13 cellular contexts compared by ENCODE assay signal in genomic region chr16:20938426-20938825, GRCh38. TPM values are rescaled to one million over a fixed set of nuclear protein-coding genes. Genes with fewer than 3 reads are reported as not detected.
DNase-seq lines count a peak whose midpoint lies in the region; ATAC-seq and TF ChIP-seq lines count a peak whose summit lies in the region.
"Had no signal": no experiment of that assay in that cellular context is flagged by ENCODE, and none has a peak within 500 bp of the region (broad histone marks: within the 10 kb centered on the region; RNA-seq: fewer than 3 reads in every experiment).

No MANE protein-coding gene starts in this region.

- intact Hi-C loops in Panc1 (cut with micrococcal nuclease; ENCODE audit: unreplicated experiment), result no loop called here
- intact Hi-C loops in dendritic cell treated with granulocyte-macrophage colony-stimulating factor and Interleukin-4, amounts not matched to agents 40 ng/mL and 50 ng/mL, for 4 days (cut with micrococcal nuclease), result no loop called here

- H3K4me3 Mint-ChIP-seq in activated T-cell treated with anti-CD3 and anti-CD28 coated beads, Interleukin-2, amount 50 U/mL, for 72 hours, result peak overlapping the region; percentile 52 to 69
- H3K4me3 Mint-ChIP-seq in dendritic cell treated with granulocyte-macrophage colony-stimulating factor and Interleukin-4, amounts not matched to agents 40 ng/mL and 50 ng/mL, for 4 days, result peak overlapping the region; percentile 6
- H3K4me3 Mint-ChIP-seq in stimulated activated naive B cell treated with anti-CD40 and anti-IgM and Interleukin-4, amounts not matched to agents 10 μg/mL and 1 μg/mL and 100 μg/mL, for 72 hours, result no peak overlapping the region

- ATAC-seq in activated T-cell treated with anti-CD3 and anti-CD28 coated beads, Interleukin-2, amount 50 U/mL, for 72 hours (replicated peaks in 1 of 2), result peak; percentile 84 to 85
- ATAC-seq in Panc1, result peak; percentile 29; the same call in 1 of the 2 replicates
- peak; percentile 56 to 67 for ATAC-seq in stimulated activated naive B cell treated with anti-CD40 and anti-IgM and Interleukin-4, amounts not matched to agents 10 μg/mL and 1 μg/mL and 100 μg/mL, for 72 hours (replicated peaks)
- no peak for ATAC-seq in HG03342 (IDR thresholded peaks at IDR 0.05; ENCODE audit: unreplicated experiment)

- H3K27ac Mint-ChIP-seq in activated T-cell treated with anti-CD3 and anti-CD28 coated beads, Interleukin-2, amount 50 U/mL, for 72 hours, result peak overlapping the region; percentile 69
- H3K27ac Mint-ChIP-seq in dendritic cell treated with granulocyte-macrophage colony-stimulating factor and Interleukin-4, amounts not matched to agents 40 ng/mL and 50 ng/mL, for 4 days, result peak overlapping the region; percentile 82
- no peak overlapping the region for H3K27ac Mint-ChIP-seq in stimulated activated naive B cell treated with anti-CD40 and anti-IgM and Interleukin-4, amounts not matched to agents 10 μg/mL and 1 μg/mL and 100 μg/mL, for 72 hours

- no peaks in the 10 kb centered on the region for H3K36me3 Mint-ChIP-seq in activated T-cell treated with anti-CD3 and anti-CD28 coated beads, Interleukin-2, amount 50 U/mL, for 72 hours (ENCODE audit: insufficient read depth in 2 of 2)
- H3K36me3 Mint-ChIP-seq in dendritic cell treated with granulocyte-macrophage colony-stimulating factor and Interleukin-4, amounts not matched to agents 40 ng/mL and 50 ng/mL, for 4 days (ENCODE audit: low read depth), result no peaks in the 10 kb centered on the region
- H3K36me3 Mint-ChIP-seq in stimulated activated naive B cell treated with anti-CD40 and anti-IgM and Interleukin-4, amounts not matched to agents 10 μg/mL and 1 μg/mL and 100 μg/mL, for 72 hours, result peaks cover 0 to under 1% of the 10 kb centered on the region in 2 donors

- no peaks in the 10 kb centered on the region; the same call in 1 of the 2 replicates for H3K27me3 ChIP-seq in Panc1 (ENCODE audit: control insufficient read depth, insufficient read depth, low read length)
- H3K27me3 ChIP-seq: stomach had no signal

- BruUV-seq in Panc1 (replicated peaks; lab: Mats Ljungman, UMichigan), result no TSS peak

- TF ChIP-seq CTCF in Panc1 (IDR thresholded peaks at IDR 0.05), result no peak

- no peak overlapping the region for H3K27ac ChIP-seq in Panc1 (ENCODE audit: low read length)
- H3K27ac ChIP-seq: C4-2B, stomach had no signal

- no peaks in the 10 kb centered on the region for H3K36me3 ChIP-seq in Panc1 (ENCODE audit: control insufficient read depth, insufficient read depth, low read length)
- H3K36me3 ChIP-seq: HAP-1, stomach had no signal

- H3K4me1 Mint-ChIP-seq in activated T-cell treated with anti-CD3 and anti-CD28 coated beads, Interleukin-2, amount 50 U/mL, for 72 hours (ENCODE audit: low read depth), result peaks cover 52% of the 10 kb centered on the region
- H3K4me1 Mint-ChIP-seq in dendritic cell treated with granulocyte-macrophage colony-stimulating factor and Interleukin-4, amounts not matched to agents 40 ng/mL and 50 ng/mL, for 4 days (ENCODE audit: low read depth), result peaks cover 67% of the 10 kb centered on the region
- peaks cover 3 to 7% of the 10 kb centered on the region in 2 donors for H3K4me1 Mint-ChIP-seq in stimulated activated naive B cell treated with anti-CD40 and anti-IgM and Interleukin-4, amounts not matched to agents 10 μg/mL and 1 μg/mL and 100 μg/mL, for 72 hours

- CTCF ChIA-PET in Panc1 (lab: Charles Lee), result no interaction called here

- H3K4me1 ChIP-seq in Panc1 (ENCODE audit: control insufficient read depth, insufficient read depth, low read length), result no peaks in the 10 kb centered on the region
- H3K4me1 ChIP-seq: HAP-1, stomach had no signal

- POLR2A ChIA-PET in Panc1 (lab: Charles Lee), result no interaction called here

- H3K27me3 Mint-ChIP-seq in activated T-cell treated with anti-CD3 and anti-CD28 coated beads, Interleukin-2, amount 50 U/mL, for 72 hours (ENCODE audit: low read depth), result peaks cover 17% of the 10 kb centered on the region
- H3K27me3 Mint-ChIP-seq in dendritic cell treated with granulocyte-macrophage colony-stimulating factor and Interleukin-4, amounts not matched to agents 40 ng/mL and 50 ng/mL, for 4 days, result no peaks in the 10 kb centered on the region
- no peaks in the 10 kb centered on the region for H3K27me3 Mint-ChIP-seq in stimulated activated naive B cell treated with anti-CD40 and anti-IgM and Interleukin-4, amounts not matched to agents 10 μg/mL and 1 μg/mL and 100 μg/mL, for 72 hours

- no peak overlapping the region for H3K4me3 ChIP-seq in Panc1 (ENCODE audit: low read depth in 2 of 2, low read length in 2 of 2)
- H3K4me3 ChIP-seq: HAP-1, stomach had no signal

- DNase-seq in activated T-cell treated with anti-CD3 and anti-CD28 coated beads, Interleukin-2, amount 50 U/mL, for 72 hours, result peak; percentile 26 to 40
- no peak for DNase-seq in activated T-cell treated with anti-CD3 and anti-CD28 coated beads, Interleukin-2, amount 50 U/mL, for 1 hour
- no peak for DNase-seq in Panc1 (ENCODE audit: low read depth, low spot score)
- no peak for DNase-seq in stimulated activated naive B cell treated with anti-CD40 and anti-IgM and Interleukin-4, amounts not matched to agents 10 μg/mL and 1 μg/mL and 100 μg/mL, for 72 hours
- no peak for DNase-seq in GOT3 (lab: John Stamatoyannopoulos, UW)
- DNase-seq in NCI-H2107 (lab: John Stamatoyannopoulos, UW), result no peak
- DNase-seq: central memory CD4-positive, alpha-beta T cell; NCI-H524; stomach had no signal

- no peaks in the 10 kb centered on the region for H3K9me3 ChIP-seq in Panc1 (ENCODE audit: control insufficient read depth, insufficient read depth, low read depth, low read length)
- H3K9me3 ChIP-seq: HAP-1, stomach had no signal

- no peaks in the 10 kb centered on the region for H3K9me3 Mint-ChIP-seq in activated T-cell treated with anti-CD3 and anti-CD28 coated beads, Interleukin-2, amount 50 U/mL, for 72 hours
- H3K9me3 Mint-ChIP-seq in dendritic cell treated with granulocyte-macrophage colony-stimulating factor and Interleukin-4, amounts not matched to agents 40 ng/mL and 50 ng/mL, for 4 days, result no peaks in the 10 kb centered on the region
- H3K9me3 Mint-ChIP-seq in stimulated activated naive B cell treated with anti-CD40 and anti-IgM and Interleukin-4, amounts not matched to agents 10 μg/mL and 1 μg/mL and 100 μg/mL, for 72 hours, result no peaks in the 10 kb centered on the region

- in situ Hi-C loops in Panc1 (cut with HindIII; ENCODE audit: low pct_unique_long_range_greater_than_20kb, low sequenced_read_pairs), result no loop called here

RNA-seq across cellular contexts. Expression of gene LYRM1, which starts 37.9 kb away (rescaled TPM):
- 10 to 100 TPM; 31.8 to 44.0 TPM for total RNA-seq in activated T-cell treated with anti-CD3 and anti-CD28 coated beads, Interleukin-2, amount 50 U/mL, for 72 hours
- total RNA-seq in Panc1 (2021; ENCODE audit: unreplicated experiment), result 30.7 TPM
- polyA plus RNA-seq in Panc1 (2012; ENCODE audit: insufficient read length), result 26.4 TPM

RNA-seq across cellular contexts. Expression of gene DCUN1D3, which starts 38.3 kb away (rescaled TPM):
- total RNA-seq in activated T-cell treated with anti-CD3 and anti-CD28 coated beads, Interleukin-2, amount 50 U/mL, for 72 hours, result 1 to 10 TPM; 5.7 to 9.9 TPM
- 23.5 TPM for total RNA-seq in Panc1 (2021; ENCODE audit: unreplicated experiment)
- polyA plus RNA-seq in Panc1 (2012; ENCODE audit: insufficient read length), result 7.7 TPM

Comparison
In these comparisons a context has a peak if more than half of its experiments do, and no peak if none do; other contexts are left out.
1. DNase-seq: peak in activated T-cell treated with anti-CD3 and anti-CD28 coated beads, Interleukin-2, amount 50 U/mL, for 72 hours (2 of 2); none in activated T-cell treated with anti-CD3 and anti-CD28 coated beads, Interleukin-2, amount 50 U/mL, for 1 hour (single experiment), Panc1 (single experiment), stimulated activated naive B cell treated with anti-CD40 and anti-IgM and Interleukin-4, amounts not matched to agents 10 μg/mL and 1 μg/mL and 100 μg/mL, for 72 hours (single experiment), GOT3 (single experiment) and NCI-H2107 (single experiment).
2. H3K4me3 Mint-ChIP-seq: peak in activated T-cell treated with anti-CD3 and anti-CD28 coated beads, Interleukin-2, amount 50 U/mL, for 72 hours (2 of 2) and dendritic cell treated with granulocyte-macrophage colony-stimulating factor and Interleukin-4, amounts not matched to agents 40 ng/mL and 50 ng/mL, for 4 days (single experiment); none in stimulated activated naive B cell treated with anti-CD40 and anti-IgM and Interleukin-4, amounts not matched to agents 10 μg/mL and 1 μg/mL and 100 μg/mL, for 72 hours (0 of 2).